24 cellular contexts compared by ENCODE assay signal in genomic region chr1:22101995-22102394, GRCh38. TPM values are rescaled to one million over a fixed set of nuclear protein-coding genes. Genes with fewer than 3 reads are reported as not detected.
"Had no signal": no experiment of that assay in that cellular context is flagged by ENCODE, and none has a peak within 500 bp of the region (broad histone marks: within the 10 kb centered on the region; RNA-seq: fewer than 3 reads in every experiment).

No MANE protein-coding gene starts in this region.

- H3K4me2 ChIP-seq: smooth muscle cell had no signal

- H3K27me3 Mint-ChIP-seq: activated B cell treated with CpG ODN at 0.5 μM for 24 hours; activated CD8-positive, alpha-beta T cell treated with anti-CD3 and anti-CD28 coated beads for 36 hours; stimulated activated naive B cell treated with anti-CD40 and anti-IgM and Interleukin-4, amounts not matched to agents 10 μg/mL and 1 μg/mL and 100 μg/mL, for 72 hours had no signal

- H3K4me3 Mint-ChIP-seq: activated B cell treated with CpG ODN at 0.5 μM for 24 hours; activated CD8-positive, alpha-beta T cell treated with anti-CD3 and anti-CD28 coated beads for 36 hours; immature natural killer cell; neural crest cell; stimulated activated naive B cell treated with anti-CD40 and anti-IgM and Interleukin-4, amounts not matched to agents 10 μg/mL and 1 μg/mL and 100 μg/mL, for 72 hours had no signal

- H3K4me3 ChIP-seq: left lung, mucosa of descending colon, smooth muscle cell, transverse colon had no signal

- ATAC-seq: activated CD8-positive, alpha-beta T cell treated with anti-CD3 and anti-CD28 coated beads for 36 hours; foreskin keratinocyte; left lung; mucosa of descending colon; sciatic nerve; stimulated activated naive B cell treated with anti-CD40 and anti-IgM and Interleukin-4, amounts not matched to agents 10 μg/mL and 1 μg/mL and 100 μg/mL, for 72 hours had no signal

- H3K27ac ChIP-seq: foreskin keratinocyte, left lung, transverse colon had no signal

- FAIRE-seq: bronchial epithelial cell, endometrium had no signal

- H3K9me3 ChIP-seq: left lung, mucosa of descending colon, transverse colon had no signal

- DNase-seq: activated B cell treated with CpG ODN at 0.5 μM for 24 hours; activated CD4-positive, alpha-beta T cell treated with anti-CD3 and anti-CD28 coated beads for 4 hours; activated CD8-positive, alpha-beta T cell treated with anti-CD3 and anti-CD28 coated beads for 36 hours; activated naive CD4-positive, alpha-beta T cell; activated T-cell treated with anti-CD3 and anti-CD28 coated beads, Interleukin-2, amount 50 U/mL, for 1 hour; amygdala; cortex of kidney; foreskin keratinocyte; immature natural killer cell; kidney glomerular epithelial cell; left lung; mucosa of descending colon; SIG-M5; stimulated activated CD4-positive, alpha-beta T cell treated with anti-CD3 and anti-CD28 coated beads, Interleukin-15, amount 100 ng/mL, for 24 hours; stimulated activated naive B cell treated with anti-CD40 and anti-IgM and Interleukin-4, amounts not matched to agents 10 μg/mL and 1 μg/mL and 100 μg/mL, for 72 hours; T-helper 1 cell; T1000; transverse colon had no signal

- H3K27me3 ChIP-seq: foreskin keratinocyte, left lung, transverse colon had no signal

- H3K9me3 Mint-ChIP-seq: activated B cell treated with CpG ODN at 0.5 μM for 24 hours; activated T-helper 2 cell treated with anti-CD3 and anti-CD28 coated beads, Interferon-gamma antibody, Interleukin-2, Interleukin-4, amounts not matched to agents 10 μg/mL and 5 μg/mL and 100 μg/mL, durations not matched to agents 14 hours and 24 hours and 36 hours; immature natural killer cell; neural crest cell had no signal

RNA-seq across cellular contexts. Expression of gene WNT4, which starts 40.9 kb away (rescaled TPM):
- total RNA-seq: activated CD8-positive, alpha-beta T cell treated with anti-CD3 and anti-CD28 coated beads for 36 hours; activated T-helper 2 cell treated with anti-CD3 and anti-CD28 coated beads, Interferon-gamma antibody, Interleukin-2, Interleukin-4, amounts not matched to agents 10 μg/mL and 5 μg/mL and 100 μg/mL, durations not matched to agents 14 hours and 24 hours and 36 hours had no signal
